ENCODE assay signal across 8 cellular contexts in genomic region chr16:70331588-70332358, GRCh38. TPM values are rescaled to one million over a fixed set of nuclear protein-coding genes. Genes with fewer than 3 reads are reported as not detected.
DNase-seq lines count a peak whose midpoint lies in the region; ATAC-seq and TF ChIP-seq lines count a peak whose summit lies in the region.
"Had no signal": no experiment of that assay in that cellular context is flagged by ENCODE, and none has a peak within 500 bp of the region (broad histone marks: within the 10 kb centered on the region; RNA-seq: fewer than 3 reads in every experiment).

No MANE protein-coding gene starts in this region.

- intact Hi-C loops in esophagus squamous epithelium (cut with DNase I) = no loop called here

- WGBS in esophagus squamous epithelium, 2 donors = 59 to 68% methylated on average over 8 to 9 of the region's 9 CpGs

- TF ChIP-seq CTCF in GM12865 (IDR thresholded peaks at IDR 0.05; ENCODE audit: insufficient read depth, low read depth, low read length, missing control alignments) (peak; percentile 24), esophagus squamous epithelium (IDR thresholded peaks at IDR 0.05) (peak in 5 of 6 experiments; percentile 27 to 56 (median 32)), retinal pigment epithelial cell (conservative IDR thresholded peaks at IDR 0.05; ENCODE audit: low read depth, low read length) (peak; percentile 56)

- no peaks in the 10 kb centered on the region for H3K9me3 ChIP-seq in esophagus squamous epithelium

- H3K4me3 ChIP-seq in GM12865 (ENCODE audit: low read depth, low read length) = no peak overlapping the region
- H3K4me3 ChIP-seq in esophagus squamous epithelium = no peak overlapping the region
- H3K4me3 ChIP-seq in retinal pigment epithelial cell (ENCODE audit: low read length) = no peak overlapping the region
- H3K4me3 ChIP-seq: skin epidermis had no signal

- TF ChIP-seq POLR2A in esophagus squamous epithelium (IDR thresholded peaks at IDR 0.05) = no peak

- DNase-seq in GM12865 (ENCODE audit: low read depth) (no peak), RPMI7951 (ENCODE audit: low read depth) (peak; percentile 7), esophagus squamous epithelium (lab: John Stamatoyannopoulos, UW) (no peak), retinal pigment epithelial cell (ENCODE audit: low read depth) (no peak), retina (no peak), middle frontal gyrus (ENCODE audit: extremely low spot score, low spot score) (no peak)

- no peaks in the 10 kb centered on the region for H3K27me3 ChIP-seq in esophagus squamous epithelium

- peak overlapping the region in 3 of 4 donors; percentile 26 to 46 (median 28) for H3K27ac ChIP-seq in esophagus squamous epithelium
- H3K27ac ChIP-seq: skin epidermis had no signal

- ATAC-seq in GM21528 (IDR thresholded peaks at IDR 0.05; ENCODE audit: low FRiP score, unreplicated experiment) = no peak

- peaks cover 6 to 97% (median 35%) of the 10 kb centered on the region in 3 donors for H3K36me3 ChIP-seq in esophagus squamous epithelium

- no peaks in the 10 kb centered on the region for H3K4me1 ChIP-seq in esophagus squamous epithelium

RNA-seq across cellular contexts. Expression of gene DDX19A, which starts 14.9 kb away (rescaled TPM):
- 40.0 and 40.9 TPM in 2 replicates for total RNA-seq in RPMI7951 (2014; rRNA removed; shearing (Covaris generic))
- 10 to 100 TPM; 24.6 to 38.9 (median 35.9) TPM for total RNA-seq in esophagus squamous epithelium

RNA-seq across cellular contexts. Expression of gene DDX19B, which starts 32.8 kb away (rescaled TPM):
- 17.5 and 31.7 TPM in 2 replicates for total RNA-seq in RPMI7951 (2014; rRNA removed; shearing (Covaris generic))
- 10 to 100 TPM; 15.5 to 35.3 (median 24.3) TPM for total RNA-seq in esophagus squamous epithelium

RNA-seq across cellular contexts. Expression of gene AARS1, which starts 42.5 kb away (rescaled TPM):
- total RNA-seq in RPMI7951 (2014; rRNA removed; shearing (Covaris generic)) = 43.5 and 50.8 TPM in 2 replicates
- total RNA-seq in esophagus squamous epithelium = 10 to 100 TPM; 30.3 to 50.6 (median 43.4) TPM
